ENCODE assay signal across 25 cellular contexts in the genomic region with DNA sequence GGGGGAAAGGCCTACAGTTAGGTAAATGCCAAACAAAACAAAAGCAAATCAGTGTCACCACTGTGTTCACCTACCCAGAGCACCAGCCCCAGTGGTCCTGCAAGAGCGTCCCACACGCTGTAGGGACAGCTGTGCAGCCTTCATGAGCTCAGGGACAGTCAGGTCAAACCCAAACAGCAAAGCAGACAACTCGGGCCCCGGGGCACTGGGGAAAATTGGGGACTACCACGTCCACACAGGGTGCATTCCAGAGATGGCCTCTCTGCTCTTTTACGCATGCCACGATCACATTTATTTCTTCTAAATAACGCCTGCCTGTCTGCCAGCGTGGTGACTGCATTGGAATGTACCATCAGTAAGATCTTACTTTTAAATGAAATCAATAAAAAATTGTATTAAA. TPM values are rescaled to one million over a fixed set of nuclear protein-coding genes. Genes with fewer than 3 reads are reported as not detected.
"Had no signal": no experiment of that assay in that cellular context is flagged by ENCODE, and none has a peak within 500 bp of the region (broad histone marks: within the 10 kb centered on the region; RNA-seq: fewer than 3 reads in every experiment).

No MANE protein-coding gene starts in this region.

- H3K4me3 ChIP-seq: Peyer's patch, SJSA1 had no signal

- H3K9ac ChIP-seq: KMS-11 had no signal

- H3K4me1 ChIP-seq: Peyer's patch, SJSA1 had no signal

- H3K9me3 ChIP-seq: Peyer's patch, SJSA1 had no signal

- ATAC-seq: activated CD4-positive, CD25-positive, alpha-beta regulatory T cell treated with anti-CD3 and anti-CD28 coated beads, Interleukin-2, amount 50 U/mL, for 24 hours; activated CD8-positive, alpha-beta T cell treated with anti-CD3 and anti-CD28 coated beads for 36 hours; activated naive CD4-positive, alpha-beta T cell treated with anti-CD3 and anti-CD28 coated beads, Interleukin-2, amount 50 U/mL, for 72 hours; activated naive CD8-positive, alpha-beta T cell treated with anti-CD3 and anti-CD28 coated beads, Interleukin-2, amount 50 U/mL, for 24 hours; HepG2; SK-N-SH treated with all-trans-retinoic acid at 6 μM for 48 hours had no signal

- DNase-seq: activated CD4-positive, alpha-beta T cell treated with anti-CD3 and anti-CD28 coated beads for 4 hours; activated CD8-positive, alpha-beta memory T cell treated with anti-CD3 and anti-CD28 coated beads, Interleukin-2, amount 50 U/mL, for 4 hours; activated CD8-positive, alpha-beta T cell treated with anti-CD3 and anti-CD28 coated beads for 36 hours; activated naive CD4-positive, alpha-beta T cell treated with Interleukin-2 at 50 U/mL for 16 hours; activated naive CD8-positive, alpha-beta T cell treated with anti-CD3 and anti-CD28 coated beads, Interleukin-2, amount 50 U/mL, for 24 hours; amygdala; NCI-H1092 treated with DMSO at 0.1 percent for 48 hours; NCI-H1417 treated with DMSO at 0.1 percent for 48 hours; NCI-H1694; NCI-H2029; NCI-H2107; NCI-H345; NCI-H510A; NCI-H526 treated with DMSO at 0.1 percent for 48 hours; NK-92 treated with Interleukin-12 subunit alpha and Interleukin-12 subunit beta, amount 100 ng/mL, for 24 hours; SHP77 had no signal

- H3K27ac ChIP-seq: KMS-11, Peyer's patch, RWPE1, SJSA1 had no signal

- H3K27me3 ChIP-seq: Peyer's patch, SJSA1 had no signal

- H3K4me2 ChIP-seq: KMS-11 had no signal

- H3K36me3 ChIP-seq: Peyer's patch, SJSA1 had no signal

RNA-seq across cellular contexts. Expression of a gene that starts 21.7 kb away (rescaled TPM):
- total RNA-seq: activated CD8-positive, alpha-beta T cell treated with anti-CD3 and anti-CD28 coated beads for 36 hours; activated naive CD4-positive, alpha-beta T cell treated with anti-CD3 and anti-CD28 coated beads, Interleukin-2, amount 50 U/mL, for 72 hours; HepG2; MCF 10A; SJSA1 had no signal
- polyA plus RNA-seq: HepG2 had no signal
